ENCODE assay signal across 8 cellular contexts in genomic region chr14:22039938-22040780, GRCh38.
DNase-seq lines count a peak whose midpoint lies in the region; ATAC-seq and TF ChIP-seq lines count a peak whose summit lies in the region.

No MANE protein-coding gene starts in this region.

- no peaks in the 10 kb centered on the region for H3K36me3 Mint-ChIP-seq in activated T-helper 2 cell treated with anti-CD3 and anti-CD28 coated beads, Interferon-gamma antibody, Interleukin-2, Interleukin-4, amounts not matched to agents 10 μg/mL and 5 μg/mL and 100 μg/mL, durations not matched to agents 14 hours and 24 hours and 36 hours (ENCODE audit: low read depth)

- H3K9me3 ChIP-seq in DOHH2 (ENCODE audit: control insufficient read depth, insufficient read depth, low read length) (no peaks in the 10 kb centered on the region), upper lobe of right lung (no peaks in the 10 kb centered on the region)

- no peak overlapping the region for H3K27ac ChIP-seq in DOHH2 (ENCODE audit: low read depth, low read length)
- no peak overlapping the region for H3K27ac ChIP-seq in upper lobe of right lung

- H3K79me2 ChIP-seq in DOHH2 (ENCODE audit: control insufficient read depth, low read length) = no peaks in the 10 kb centered on the region

- intact Hi-C loops in activated T-helper 2 cell treated with anti-CD3 and anti-CD28 coated beads, Interferon-gamma antibody, Interleukin-2, Interleukin-4, amounts not matched to agents 10 μg/mL and 5 μg/mL and 100 μg/mL, durations not matched to agents 14 hours and 24 hours and 36 hours (cut with micrococcal nuclease) = no loop called here
- intact Hi-C loops in upper lobe of right lung (cut with DNase I) = no loop called here

- H3K27me3 Mint-ChIP-seq in activated T-helper 2 cell treated with anti-CD3 and anti-CD28 coated beads, Interferon-gamma antibody, Interleukin-2, Interleukin-4, amounts not matched to agents 10 μg/mL and 5 μg/mL and 100 μg/mL, durations not matched to agents 14 hours and 24 hours and 36 hours (ENCODE audit: low read depth) = peaks cover 5% of the 10 kb centered on the region

- H3K36me3 ChIP-seq in DOHH2 (ENCODE audit: control insufficient read depth, low read length) = no peaks in the 10 kb centered on the region
- no peaks in the 10 kb centered on the region for H3K36me3 ChIP-seq in kidney epithelial cell (ENCODE audit: control insufficient read depth, insufficient read depth, low read length)
- no peaks in the 10 kb centered on the region for H3K36me3 ChIP-seq in upper lobe of right lung

- no peaks in the 10 kb centered on the region for H3K9me3 Mint-ChIP-seq in activated T-helper 2 cell treated with anti-CD3 and anti-CD28 coated beads, Interferon-gamma antibody, Interleukin-2, Interleukin-4, amounts not matched to agents 10 μg/mL and 5 μg/mL and 100 μg/mL, durations not matched to agents 14 hours and 24 hours and 36 hours

- peak; percentile 18 for DNase-seq in activated T-helper 2 cell treated with anti-CD3 and anti-CD28 coated beads, Interferon-gamma antibody, Interleukin-2, Interleukin-4, amounts not matched to agents 10 μg/mL and 5 μg/mL and 100 μg/mL, durations not matched to agents 14 hours and 24 hours and 36 hours (ENCODE audit: low spot score)
- no peak for DNase-seq in kidney epithelial cell (ENCODE audit: low read depth)
- no peak for DNase-seq in upper lobe of right lung
- DNase-seq in nucleus accumbens (lab: John Stamatoyannopoulos, UW) = no peak

- no peaks in the 10 kb centered on the region for H3F3A ChIP-seq in DOHH2 (ENCODE audit: control insufficient read depth, insufficient read depth)

- H3K4me1 Mint-ChIP-seq in activated T-helper 2 cell treated with anti-CD3 and anti-CD28 coated beads, Interferon-gamma antibody, Interleukin-2, Interleukin-4, amounts not matched to agents 10 μg/mL and 5 μg/mL and 100 μg/mL, durations not matched to agents 14 hours and 24 hours and 36 hours (ENCODE audit: low read depth) = peaks cover 13% of the 10 kb centered on the region

- peaks cover 14% of the 10 kb centered on the region for H3K27me3 ChIP-seq in DOHH2 (ENCODE audit: control insufficient read depth, low read length)
- H3K27me3 ChIP-seq in kidney epithelial cell (ENCODE audit: control insufficient read depth, insufficient read depth, low read length) = no peaks in the 10 kb centered on the region
- H3K27me3 ChIP-seq in upper lobe of right lung = no peaks in the 10 kb centered on the region

- peak overlapping the region; percentile 73 for H3K4me3 Mint-ChIP-seq in activated T-helper 2 cell treated with anti-CD3 and anti-CD28 coated beads, Interferon-gamma antibody, Interleukin-2, Interleukin-4, amounts not matched to agents 10 μg/mL and 5 μg/mL and 100 μg/mL, durations not matched to agents 14 hours and 24 hours and 36 hours (ENCODE audit: low read depth)

- H4K20me1 ChIP-seq in DOHH2 (ENCODE audit: control insufficient read depth, insufficient read depth, low read depth, low read length) = no peaks in the 10 kb centered on the region

- H3K4me3 ChIP-seq in DOHH2 (ENCODE audit: low read length) = no peak overlapping the region
- H3K4me3 ChIP-seq in kidney epithelial cell (ENCODE audit: low read depth, low read length) = no peak overlapping the region
- no peak overlapping the region for H3K4me3 ChIP-seq in upper lobe of right lung

- no peaks in the 10 kb centered on the region for H3K4me1 ChIP-seq in DOHH2 (ENCODE audit: control insufficient read depth, low read length)
- no peaks in the 10 kb centered on the region for H3K4me1 ChIP-seq in upper lobe of right lung

- H3K4me2 ChIP-seq in DOHH2 (ENCODE audit: low read length) = no peak overlapping the region

- peak; percentile 62 for ATAC-seq in upper lobe of right lung
- ATAC-seq in GM18520 (IDR thresholded peaks at IDR 0.05; ENCODE audit: unreplicated experiment) = no peak
- ATAC-seq in HG02970 (IDR thresholded peaks at IDR 0.05; ENCODE audit: low FRiP score, unreplicated experiment) = no peak

- TF ChIP-seq CTCF in DOHH2 (IDR thresholded peaks at IDR 0.05; ENCODE audit: low read depth, low read length, poor library complexity, severe bottlenecking) (peak; percentile 75), LNCAP (IDR thresholded peaks at IDR 0.05) (peak; percentile 77), kidney epithelial cell (IDR thresholded peaks at IDR 0.05; ENCODE audit: insufficient read depth, low read length, poor library complexity, severe bottlenecking) (peak; percentile 68), upper lobe of right lung (IDR thresholded peaks at IDR 0.05) (peak; percentile 62)

- H3K27ac Mint-ChIP-seq in activated T-helper 2 cell treated with anti-CD3 and anti-CD28 coated beads, Interferon-gamma antibody, Interleukin-2, Interleukin-4, amounts not matched to agents 10 μg/mL and 5 μg/mL and 100 μg/mL, durations not matched to agents 14 hours and 24 hours and 36 hours = peak overlapping the region; percentile 68

- no peaks in the 10 kb centered on the region for H3K9me2 ChIP-seq in DOHH2 (replicated peaks; ENCODE audit: control insufficient read depth, low read length)
